Comparison of ENCODE assay signal across 1 cellular context in genomic region chr15:78539464-78540134, GRCh38.
TF ChIP-seq lines count a peak whose summit lies in the region.
"Not testable (repeated sequence)": the region's sequence is repeated elsewhere in the genome, so short reads cannot be mapped to it uniquely, and the experiment has no call there.

No MANE protein-coding gene starts in this region.

TF ChIP-seq in HepG2, 621 proteins besides CTCF, POLR2A, EP300 and RAD21:
- TF ChIP-seq TCF12 (IDR thresholded peaks at IDR 0.05) = not testable (repeated sequence)
- peak; percentile 32; the same call in 1 of the 2 replicates for TF ChIP-seq TCF12 (CRISPR knock-in tag; IDR thresholded peaks at IDR 0.05)
- 0 out of 2 replicates have a peak, but pooled peaks have one; percentile 1 for TF ChIP-seq ZNF607 (CRISPR knock-in tag; IDR thresholded peaks at IDR 0.05; ENCODE audit: borderline replicate concordance)
- peak; percentile 71 to 77 for TF ChIP-seq MAFK (conservative IDR thresholded peaks at IDR 0.05 in 1 of 2, IDR thresholded peaks at IDR 0.05 in 1 of 2; ENCODE audit: low read length in 2 of 2)
- TF ChIP-seq MAFF (IDR thresholded peaks at IDR 0.05; ENCODE audit: low read depth, low read length) = peak; percentile 61
- TF ChIP-seq, protein P1, sequence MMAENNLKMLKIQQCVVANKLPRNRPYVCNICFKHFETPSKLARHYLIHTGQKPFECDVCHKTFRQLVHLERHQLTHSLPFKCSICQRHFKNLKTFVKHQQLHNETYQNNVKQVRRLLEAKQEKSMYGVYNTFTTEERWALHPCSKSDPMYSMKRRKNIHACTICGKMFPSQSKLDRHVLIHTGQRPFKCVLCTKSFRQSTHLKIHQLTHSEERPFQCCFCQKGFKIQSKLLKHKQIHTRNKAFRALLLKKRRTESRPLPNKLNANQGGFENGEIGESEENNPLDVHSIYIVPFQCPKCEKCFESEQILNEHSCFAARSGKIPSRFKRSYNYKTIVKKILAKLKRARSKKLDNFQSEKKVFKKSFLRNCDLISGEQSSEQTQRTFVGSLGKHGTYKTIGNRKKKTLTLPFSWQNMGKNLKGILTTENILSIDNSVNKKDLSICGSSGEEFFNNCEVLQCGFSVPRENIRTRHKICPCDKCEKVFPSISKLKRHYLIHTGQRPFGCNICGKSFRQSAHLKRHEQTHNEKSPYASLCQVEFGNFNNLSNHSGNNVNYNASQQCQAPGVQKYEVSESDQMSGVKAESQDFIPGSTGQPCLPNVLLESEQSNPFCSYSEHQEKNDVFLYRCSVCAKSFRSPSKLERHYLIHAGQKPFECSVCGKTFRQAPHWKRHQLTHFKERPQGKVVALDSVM (CRISPR knock-in tag; IDR thresholded peaks at IDR 0.05) = peak; percentile 88
- TF ChIP-seq KDM3A (CRISPR knock-in tag; IDR thresholded peaks at IDR 0.05; ENCODE audit: low read depth) = peak; percentile 2; the same call in 1 of the 2 replicates
